In the genomic region with DNA sequence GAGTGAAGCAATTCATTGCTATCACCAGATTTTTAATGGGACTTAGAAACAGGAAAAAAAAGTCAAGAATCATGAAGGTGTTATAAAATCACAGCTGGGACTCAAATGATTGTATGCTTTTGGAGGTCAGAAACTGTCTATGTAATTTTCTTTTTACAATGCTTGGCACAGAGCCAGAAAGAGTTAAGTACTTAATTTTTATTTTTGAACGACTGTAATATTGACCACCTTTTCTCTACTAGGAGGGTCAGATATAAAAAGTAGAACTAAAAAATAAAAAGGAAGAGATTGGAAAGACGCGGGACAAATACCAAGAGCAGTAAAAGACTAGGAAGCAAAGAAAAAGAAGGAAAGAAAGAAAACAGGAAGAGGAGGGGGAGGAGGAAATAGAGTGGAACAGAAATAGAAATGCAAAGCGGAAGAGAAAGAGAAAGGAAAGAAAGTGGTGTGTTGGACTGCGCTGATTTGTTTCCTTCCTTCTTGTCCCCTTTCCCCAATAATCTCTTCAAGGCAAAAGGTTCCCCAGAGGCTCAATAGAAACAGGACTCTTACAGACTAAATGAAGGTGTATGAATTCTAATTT, we compare ENCODE assay signal across 13 cellular contexts. TPM values are rescaled to one million over a fixed set of nuclear protein-coding genes. Genes with fewer than 3 reads are reported as not detected.
A peak's percentile ranks its signal among the peaks of the same experiment; 100 is the strongest.
DNase-seq lines count a peak whose midpoint lies in the region; ATAC-seq and TF ChIP-seq lines count a peak whose summit lies in the region.
"Had no signal": no experiment of that assay in that cellular context is flagged by ENCODE, and none has a peak within 500 bp of the region (broad histone marks: within the 10 kb centered on the region; RNA-seq: fewer than 3 reads in every experiment).

No MANE protein-coding gene starts in this region.

- peaks cover 20% of the 10 kb centered on the region for H3K9me3 ChIP-seq in DOHH2 (ENCODE audit: control insufficient read depth, insufficient read depth, low read length)
- H3K9me3 ChIP-seq: thoracic aorta had no signal

- H2AFZ ChIP-seq in ACC112 (ENCODE audit: low read length, unreplicated experiment), result peak overlapping the region; percentile 13

- ATAC-seq in HG03460 (IDR thresholded peaks at IDR 0.05; ENCODE audit: unreplicated experiment) (no peak), GM21786 (IDR thresholded peaks at IDR 0.05; ENCODE audit: unreplicated experiment) (no peak)
- ATAC-seq: activated CD4-positive, CD25-positive, alpha-beta regulatory T cell treated with anti-CD3 and anti-CD28 coated beads, Interleukin-2, amount 50 U/mL, for 24 hours had no signal

- DNase-seq in NCI-H226 (peak; percentile 1), dermis blood vessel endothelial cell (peak; percentile 42), NCI-H446 treated with DMSO at 0.1 percent for 48 hours (lab: John Stamatoyannopoulos, UW) (no peak), NCI-H1092 (lab: John Stamatoyannopoulos, UW) (no peak)
- DNase-seq: Caco-2; occipital lobe; stimulated activated CD4-positive, alpha-beta T cell treated with anti-CD3 and anti-CD28 coated beads, Interleukin-4, amount 100 ng/mL, for 4 hours had no signal

- no peak overlapping the region for H3K27ac ChIP-seq in ACC112 (ENCODE audit: low read depth, low read length)
- H3K27ac ChIP-seq in DOHH2 (ENCODE audit: low read depth, low read length), result peak overlapping the region; percentile 49
- H3K27ac ChIP-seq: thoracic aorta had no signal

- H3K9me2 ChIP-seq in DOHH2 (replicated peaks; ENCODE audit: control insufficient read depth, low read length), result no peaks in the 10 kb centered on the region

- H3K4me3 ChIP-seq in ACC112 (ENCODE audit: low read depth, low read length), result peak overlapping the region; percentile 86
- H3K4me3 ChIP-seq in DOHH2 (ENCODE audit: low read length), result peak overlapping the region; percentile 58
- H3K4me3 ChIP-seq: thoracic aorta had no signal

- peak overlapping the region; percentile 70 for H3K4me2 ChIP-seq in DOHH2 (ENCODE audit: low read length)

- H3K4me1 ChIP-seq in ACC112 (ENCODE audit: control insufficient read depth, insufficient read depth, low read length, unreplicated experiment) (peaks cover 22% of the 10 kb centered on the region), DOHH2 (ENCODE audit: control insufficient read depth, low read length) (peaks cover 27% of the 10 kb centered on the region)

- no peaks in the 10 kb centered on the region for H4K20me1 ChIP-seq in DOHH2 (ENCODE audit: control insufficient read depth, insufficient read depth, low read depth, low read length)

- no peaks in the 10 kb centered on the region for H3K27me3 ChIP-seq in ACC112 (ENCODE audit: insufficient read depth, low read length)
- H3K27me3 ChIP-seq in DOHH2 (ENCODE audit: control insufficient read depth, low read length), result no peaks in the 10 kb centered on the region

- H3F3A ChIP-seq in DOHH2 (ENCODE audit: control insufficient read depth, insufficient read depth), result no peaks in the 10 kb centered on the region

- TF ChIP-seq CTCF in DOHH2 (IDR thresholded peaks at IDR 0.05; ENCODE audit: low read depth, low read length, poor library complexity, severe bottlenecking), result no peak

- peaks cover 39% of the 10 kb centered on the region for H3K79me2 ChIP-seq in ACC112 (ENCODE audit: control insufficient read depth, insufficient read depth, low read length, unreplicated experiment)
- H3K79me2 ChIP-seq in DOHH2 (ENCODE audit: control insufficient read depth, low read length), result no peaks in the 10 kb centered on the region

- H3K36me3 ChIP-seq in ACC112 (ENCODE audit: insufficient read depth, low read length), result peaks cover 22% of the 10 kb centered on the region
- H3K36me3 ChIP-seq in DOHH2 (ENCODE audit: control insufficient read depth, low read length), result no peaks in the 10 kb centered on the region
- H3K36me3 ChIP-seq: thoracic aorta had no signal

RNA-seq across cellular contexts. Expression of gene C1GALT1, which starts 23.2 kb away (rescaled TPM):
- total RNA-seq in dermis blood vessel endothelial cell, result 27.6 and 45.5 TPM in 2 replicates

Comparison
In these comparisons a context has a peak if more than half of its experiments do, and no peak if none do; other contexts are left out.
1. DNase-seq: peak in NCI-H226 (single experiment) and dermis blood vessel endothelial cell (single experiment); none in NCI-H446 treated with DMSO at 0.1 percent for 48 hours (single experiment) and NCI-H1092 (single experiment).